ENCODE assay signal across 16 cellular contexts in the genomic region with DNA sequence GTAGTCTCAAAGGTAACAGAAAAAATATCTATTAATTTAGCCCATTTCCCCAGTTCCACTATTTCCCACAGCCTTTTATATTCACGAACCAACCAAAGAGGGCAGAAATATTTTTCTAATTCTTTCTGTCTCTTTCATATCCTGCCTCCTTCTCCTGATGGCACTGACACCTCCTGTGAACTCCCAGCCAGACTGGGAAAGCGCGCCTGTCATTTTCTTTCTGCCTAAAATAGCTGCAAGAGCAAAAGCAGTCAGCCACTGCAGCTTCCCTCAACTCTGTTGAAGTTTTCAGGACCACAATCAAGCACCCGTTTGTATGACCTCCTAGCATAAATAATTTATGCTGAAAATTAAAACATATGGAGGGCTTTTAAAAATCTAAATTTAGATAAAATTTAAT.
DNase-seq lines count a peak whose midpoint lies in the region; ATAC-seq and TF ChIP-seq lines count a peak whose summit lies in the region.
"Had no signal": no experiment of that assay in that cellular context is flagged by ENCODE, and none has a peak within 500 bp of the region (broad histone marks: within the 10 kb centered on the region; RNA-seq: fewer than 3 reads in every experiment).

No MANE protein-coding gene starts in this region.

- ATAC-seq in heart left ventricle (peak in 3 of 4 donors; percentile 76 to 89 (median 77)), naive B cell (ENCODE audit: low read depth in 2 of 2) (no peak), HG03045 (IDR thresholded peaks at IDR 0.05; ENCODE audit: unreplicated experiment) (no peak)
- ATAC-seq: GM12878, PC-3 had no signal

- no peak overlapping the region for H2AFZ ChIP-seq in Karpas-422 (ENCODE audit: low read length)
- H2AFZ ChIP-seq in SK-N-SH (ENCODE audit: low read depth), result no peak overlapping the region

- TF ChIP-seq CTCF in SK-N-SH (IDR thresholded peaks at IDR 0.05) (no peak), heart left ventricle (IDR thresholded peaks at IDR 0.05) (no peak)

- H3K36me3 Mint-ChIP-seq in naive B cell, result peaks cover 10 to 23% of the 10 kb centered on the region in 2 donors

- no peaks in the 10 kb centered on the region for H3K9me3 ChIP-seq in Karpas-422 (ENCODE audit: low read length)
- H3K9me3 ChIP-seq in SK-N-SH, result no peaks in the 10 kb centered on the region
- H3K9me3 ChIP-seq in heart left ventricle, result no peaks in the 10 kb centered on the region

- H3K27ac ChIP-seq in Karpas-422 (ENCODE audit: low read length), result peak overlapping the region; percentile 49
- H3K27ac ChIP-seq in SK-N-SH (ENCODE audit: low read depth in 2 of 2, low read length in 1 of 2), result no peak overlapping the region
- no peak overlapping the region for H3K27ac ChIP-seq in heart left ventricle

- intact Hi-C loops in heart left ventricle (cut with DNase I), result no loop called here

- no peaks in the 10 kb centered on the region for H4K20me1 ChIP-seq in Karpas-422 (ENCODE audit: insufficient read depth, low read depth, low read length)
- no peaks in the 10 kb centered on the region for H4K20me1 ChIP-seq in SK-N-SH (ENCODE audit: insufficient read depth)

- peaks cover 37% of the 10 kb centered on the region for H3K4me1 ChIP-seq in Karpas-422 (ENCODE audit: low read length)
- H3K4me1 ChIP-seq in SK-N-SH (ENCODE audit: control insufficient read depth in 1 of 2, insufficient read depth in 2 of 2, low read depth in 1 of 2, low read length in 1 of 2), result peaks cover 0 to 9% of the 10 kb centered on the region in 2 experiments; a peak in 2 of 4 replicates
- H3K4me1 ChIP-seq in heart left ventricle, result peaks cover 0 to 8% (median 4%) of the 10 kb centered on the region in 12 donors

- no peak for TF ChIP-seq POLR2A in heart left ventricle (IDR thresholded peaks at IDR 0.05)

- no peak overlapping the region for H3K9ac ChIP-seq in Karpas-422 (ENCODE audit: low read length)
- H3K9ac ChIP-seq in SK-N-SH, result no peak overlapping the region

- CTCF ChIA-PET in SK-N-SH (lab: Yijun Ruan, JAX), result no interaction called here

- peaks cover 93% of the 10 kb centered on the region for H3K79me2 ChIP-seq in Karpas-422 (ENCODE audit: low read length)
- no peaks in the 10 kb centered on the region for H3K79me2 ChIP-seq in SK-N-SH (ENCODE audit: insufficient read depth)

- no peaks in the 10 kb centered on the region for H3F3A ChIP-seq in SK-N-SH (replicated peaks; ENCODE audit: insufficient read depth)

- TF ChIP-seq EP300 in SK-N-SH (IDR thresholded peaks at IDR 0.05; ENCODE audit: borderline replicate concordance in 1 of 2, low read depth in 1 of 2, low read length in 1 of 2), result no peak

- H3K4me3 ChIP-seq in Karpas-422 (ENCODE audit: low read length) (no peak overlapping the region), SK-N-SH (ENCODE audit: low read depth in 2 of 2, low read length in 1 of 2) (no peak overlapping the region), heart left ventricle (no peak overlapping the region)
- H3K4me3 ChIP-seq: GM12878 had no signal

- H3K4me1 Mint-ChIP-seq in naive B cell, result peaks cover 0 to 30% (median 27%) of the 10 kb centered on the region in 3 donors

- no peak for TF ChIP-seq RAD21 in SK-N-SH (IDR thresholded peaks at IDR 0.05; ENCODE audit: low read length)

- H3K4me3 Mint-ChIP-seq in naive B cell, result no peak overlapping the region

- H3K4me2 ChIP-seq in Karpas-422 (ENCODE audit: low read depth, low read length, poor library complexity, severe bottlenecking) (no peak overlapping the region), SK-N-SH (no peak overlapping the region)

- DNase-seq in Karpas-422 (no peak), SK-N-SH (peak; percentile 34), heart left ventricle (peak in 2 of 5 donors; percentile 25 to 42), naive B cell (no peak), HUDEP-2 (lab: John Stamatoyannopoulos, UW; ENCODE audit: unreplicated experiment in 76 of 76) (no peak), T1000 (lab: John Stamatoyannopoulos, UW) (no peak), SKM-1 treated with dmso at 0.1 percent for 144 hours (lab: John Stamatoyannopoulos, UW; ENCODE audit: unreplicated experiment) (no peak)
- DNase-seq: AML-193, DMS79, HCEC 1CT, IMR-90, NCI-H146, NCI-H2107, PC-3 had no signal

- H3K27me3 ChIP-seq in Karpas-422 (ENCODE audit: low read length), result no peaks in the 10 kb centered on the region
- no peaks in the 10 kb centered on the region for H3K27me3 ChIP-seq in SK-N-SH (ENCODE audit: insufficient read depth)
- no peaks in the 10 kb centered on the region for H3K27me3 ChIP-seq in heart left ventricle

- H3K9me2 ChIP-seq in Karpas-422 (replicated peaks; ENCODE audit: insufficient read depth, low read length) (no peaks in the 10 kb centered on the region), SK-N-SH (no peaks in the 10 kb centered on the region)

- H3K27ac Mint-ChIP-seq in naive B cell, result peak overlapping the region in 4 of 6 donors; percentile 8 to 64 (median 24)

- no peaks in the 10 kb centered on the region for H3K9me3 Mint-ChIP-seq in naive B cell

- no peaks in the 10 kb centered on the region for H3K27me3 Mint-ChIP-seq in naive B cell

- H3K36me3 ChIP-seq in Karpas-422 (ENCODE audit: insufficient read depth, low read length) (peaks cover 38% of the 10 kb centered on the region), SK-N-SH (replicated peaks in 1 of 2; ENCODE audit: control insufficient read depth in 1 of 2, insufficient read depth in 2 of 2, low read length in 1 of 2) (no peaks in the 10 kb centered on the region), heart left ventricle (no peaks in the 10 kb centered on the region)

- WGBS in SK-N-SH (ENCODE audit: low lambda C conversion rate), result 21% methylated on average over 4 of the region's 4 CpGs
- 28 to 31% (median 30%) methylated on average over 4 of the region's 4 CpGs for WGBS in heart left ventricle, 4 donors

- POLR2A ChIA-PET in SK-N-SH (lab: Yijun Ruan, JAX), result no interaction called here

TF ChIP-seq in SK-N-SH, 30 proteins besides CTCF, POLR2A, EP300 and RAD21:
- TF ChIP-seq FOXJ3 (CRISPR knock-in tag; IDR thresholded peaks at IDR 0.05) (no peak), MEF2A (IDR thresholded peaks at IDR 0.05; ENCODE audit: borderline replicate concordance, low read depth) (no peak), GATA2 (CRISPR knock-in tag; IDR thresholded peaks at IDR 0.05) (no peak), RXRA (IDR thresholded peaks at IDR 0.05; ENCODE audit: borderline replicate concordance, low read depth) (no peak)

Comparison
In these comparisons a context has a peak if more than half of its experiments do, and no peak if none do; other contexts are left out.
1. ATAC-seq: peak in heart left ventricle (3 of 4); none in naive B cell (0 of 2) and HG03045 (single experiment).